Comparison of ENCODE assay signal across 32 cellular contexts in genomic region chr20:50810063-50810462, GRCh38. TPM values are rescaled to one million over a fixed set of nuclear protein-coding genes. Genes with fewer than 3 reads are reported as not detected.
DNase-seq lines count a peak whose midpoint lies in the region; ATAC-seq, FAIRE-seq and TF ChIP-seq lines count a peak whose summit lies in the region.
"Had no signal": no experiment of that assay in that cellular context is flagged by ENCODE, and none has a peak within 500 bp of the region (broad histone marks: within the 10 kb centered on the region; RNA-seq: fewer than 3 reads in every experiment).

No MANE protein-coding gene starts in this region.

- intact Hi-C loops in OCI-LY7 (cut with micrococcal nuclease; ENCODE audit: unreplicated experiment), result loop anchor here (5.0 kb wide), 1 partner anchor 572 kb away; no protein-coding TSS in a partner anchor
- intact Hi-C loops in HepG2 (cut with micrococcal nuclease; ENCODE audit: unreplicated experiment), result no loop called here

- CTCF ChIA-PET in OCI-LY7 (lab: Charles Lee; ENCODE audit: unreplicated experiment) (no interaction called here), HepG2 (lab: Yijun Ruan, JAX; ENCODE audit: low intra/inter-chr PET ratio, low total read pairs) (no interaction called here)

- BruUV-seq in OCI-LY7 (replicated peaks; lab: Mats Ljungman, UMichigan), result no TSS peak
- BruUV-seq in HepG2 (replicated peaks; lab: Mats Ljungman, UMichigan), result no TSS peak

- POLR2A ChIA-PET in OCI-LY7 (lab: Charles Lee) (interaction anchor here (15.6 kb wide), 1 partner anchor 11 kb away, joined by 230 read pairs; the partner anchor contains the start of gene BCAS4), HepG2 (lab: Yijun Ruan, JAX) (interaction anchor here (1.2 kb wide), 1 partner anchor 148 kb away, joined by 3 read pairs; the partner anchor contains the start of gene DPM1)

- H4K20me1 ChIP-seq in BLaER1 treated with 17β-estradiol and CSF1 and Interleukin-3, amounts not matched to agents 10 nM and 100 nM, result no peaks in the 10 kb centered on the region
- no peaks in the 10 kb centered on the region for H4K20me1 ChIP-seq in OCI-LY7 (ENCODE audit: insufficient read depth, low read length)
- H4K20me1 ChIP-seq in HepG2 (ENCODE audit: insufficient read depth, low read length), result no peaks in the 10 kb centered on the region

- H3K9me2 ChIP-seq in OCI-LY7 (ENCODE audit: insufficient read depth, low read length), result no peaks in the 10 kb centered on the region

- peaks cover 17 to 35% (median 31%) of the 10 kb centered on the region in 11 experiments; a peak in 21 of 22 replicates for H3K9me3 ChIP-seq in BLaER1 treated with 17β-estradiol and CSF1 and Interleukin-3, amounts not matched to agents 10 nM and 100 nM (replicated peaks in 1 of 11)
- H3K9me3 ChIP-seq in OCI-LY7 (ENCODE audit: low read length) (peaks cover 7% of the 10 kb centered on the region; the same call in 1 of the 2 replicates), HepG2 (ENCODE audit: low read length) (no peaks in the 10 kb centered on the region)
- H3K9me3 ChIP-seq: adrenal gland, body of pancreas, esophagus squamous epithelium, heart left ventricle had no signal

- ATAC-seq in GM19397 (IDR thresholded peaks at IDR 0.05; ENCODE audit: unreplicated experiment) (no peak), HepG2 (no peak)
- ATAC-seq: activated T-cell treated with anti-CD3 and anti-CD28 coated beads, Interleukin-2, amount 50 U/mL, for 4 hours; body of pancreas; heart left ventricle; natural killer cell had no signal

- H3K4me2 ChIP-seq in BLaER1 treated with 17β-estradiol and CSF1 and Interleukin-3, amounts not matched to agents 10 nM and 100 nM, result peak overlapping the region; percentile 45 to 90 (median 70)
- H3K4me2 ChIP-seq in OCI-LY7 (ENCODE audit: low read length), result peak overlapping the region; percentile 75
- H3K4me2 ChIP-seq in HepG2 (ENCODE audit: low read depth, low read length), result no peak overlapping the region

- peak overlapping the region in 9 of 10 experiments; percentile 8 to 42 (median 29); a peak in 10 of 20 replicates for H3K4me3 ChIP-seq in BLaER1 treated with 17β-estradiol and CSF1 and Interleukin-3, amounts not matched to agents 10 nM and 100 nM
- H3K4me3 ChIP-seq in GM12864 (ENCODE audit: low read depth, low read length), result peak overlapping the region; percentile 37; the same call in 1 of the 2 replicates
- peak overlapping the region; percentile 56 for H3K4me3 ChIP-seq in OCI-LY7 (ENCODE audit: low read depth, low read length, poor library complexity, severe bottlenecking)
- no peak overlapping the region for H3K4me3 ChIP-seq in fibroblast of mammary gland (ENCODE audit: control insufficient read depth, low read depth, low read length)
- no peak overlapping the region for H3K4me3 ChIP-seq in HepG2 (replicated peaks in 1 of 3; ENCODE audit: insufficient read depth in 1 of 3, low read depth in 2 of 3, low read length in 3 of 3)
- H3K4me3 ChIP-seq: adrenal gland, body of pancreas, esophagus squamous epithelium, heart left ventricle had no signal

- in situ Hi-C loops in HepG2 (cut with HindIII; ENCODE audit: extremely low pct_ligation_motif_present, low pct_unique_long_range_greater_than_20kb), result no loop called here

- TF ChIP-seq EP300 in HepG2 (IDR thresholded peaks at IDR 0.05; ENCODE audit: low read depth in 2 of 2, low read length in 2 of 2), result no peak
- no peak for TF ChIP-seq EP300 in HepG2 (CRISPR knock-in tag; IDR thresholded peaks at IDR 0.05; ENCODE audit: borderline replicate concordance)

- peaks cover 0 to 30% (median 9%) of the 10 kb centered on the region in 11 experiments; a peak in 14 of 22 replicates for H3K36me3 ChIP-seq in BLaER1 treated with 17β-estradiol and CSF1 and Interleukin-3, amounts not matched to agents 10 nM and 100 nM
- H3K36me3 ChIP-seq in OCI-LY7 (ENCODE audit: insufficient read depth, low read length) (peaks cover 41% of the 10 kb centered on the region), HepG2 (replicated peaks in 1 of 2; ENCODE audit: control insufficient read depth in 1 of 2, insufficient read depth in 2 of 2, low read length in 2 of 2) (no peaks in the 10 kb centered on the region)
- H3K36me3 ChIP-seq: adrenal gland, esophagus squamous epithelium, heart left ventricle had no signal

- DNase-seq in GM12864 (ENCODE audit: low read depth), result no peak
- peak; percentile 38 for DNase-seq in OCI-LY7 (ENCODE audit: low spot score)
- DNase-seq in fibroblast of mammary gland (ENCODE audit: low read depth), result peak; percentile 37
- DNase-seq in HepG2 (ENCODE audit: low spot score), result no peak
- DNase-seq in activated CD4-positive, alpha-beta T cell treated with anti-CD3 and anti-CD28 coated beads for 48 hours, result no peak
- DNase-seq in T1000 (lab: John Stamatoyannopoulos, UW), result no peak
- DNase-seq: activated CD4-positive, alpha-beta T cell treated with anti-CD3 and anti-CD28 coated beads, Interleukin-2, amount 10 ng/mL, durations not matched to agents 7 days and 5 days; activated gamma-delta T cell treated with Interleukin-2 at 50 U/mL for 16 hours; activated T-cell treated with anti-CD3 and anti-CD28 coated beads, Interleukin-2, amount 50 U/mL, for 4 hours; adrenal gland; AML-193; body of pancreas; dermis blood vessel endothelial cell; DMS153; esophagus squamous epithelium; foreskin melanocyte; HCEC 1CT; heart left ventricle; natural killer cell; NCI-H146; NCI-H2107; NCI-H748 treated with DMSO at 0.1 percent for 48 hours; SIG-M5; stimulated activated CD4-positive, alpha-beta T cell treated with anti-CD3 and anti-CD28 coated beads, Interleukin-4, amount 100 ng/mL, for 24 hours; T-helper 9 cell; trophoblast cell had no signal

- H3K79me2 ChIP-seq in OCI-LY7 (ENCODE audit: insufficient read depth, low read depth, low read length) (peaks cover 99% of the 10 kb centered on the region), HepG2 (ENCODE audit: insufficient read depth, low read length) (no peaks in the 10 kb centered on the region)

- H2AFZ ChIP-seq in OCI-LY7 (ENCODE audit: low read length) (no peak overlapping the region), HepG2 (ENCODE audit: low read length) (no peak overlapping the region)

- peak overlapping the region in 10 of 11 experiments; percentile 31 to 97 (median 62); a peak in 20 of 22 replicates for H3K27ac ChIP-seq in BLaER1 treated with 17β-estradiol and CSF1 and Interleukin-3, amounts not matched to agents 10 nM and 100 nM
- H3K27ac ChIP-seq in OCI-LY7 (ENCODE audit: low read depth, low read length, poor library complexity, severe bottlenecking) (peak overlapping the region; percentile 97), HepG2 (ENCODE audit: extremely low read length, insufficient read depth, low read length) (no peak overlapping the region)
- H3K27ac ChIP-seq: adrenal gland, body of pancreas, esophagus squamous epithelium, heart left ventricle, HL-60, VCaP had no signal

- H3K9ac ChIP-seq in BLaER1 treated with 17β-estradiol and CSF1 and Interleukin-3, amounts not matched to agents 10 nM and 100 nM, result peak overlapping the region; percentile 8 to 64 (median 47); a peak in 13 of 22 replicates
- no peak overlapping the region for H3K9ac ChIP-seq in HepG2 (ENCODE audit: insufficient read depth, low read depth, low read length)

- H3K4me1 ChIP-seq in BLaER1 treated with 17β-estradiol and CSF1 and Interleukin-3, amounts not matched to agents 10 nM and 100 nM, result peaks cover 44 to 76% (median 68%) of the 10 kb centered on the region in 10 experiments
- H3K4me1 ChIP-seq in OCI-LY7 (ENCODE audit: insufficient read depth, low read length, poor library complexity, severe bottlenecking), result peaks cover 100% of the 10 kb centered on the region
- H3K4me1 ChIP-seq in HepG2 (ENCODE audit: insufficient read depth, low read length), result peaks cover 4% of the 10 kb centered on the region
- H3K4me1 ChIP-seq: adrenal gland, body of pancreas had no signal

- no peak for TF ChIP-seq POLR2A in HepG2 (IDR thresholded peaks at IDR 0.05; ENCODE audit: insufficient read depth in 1 of 2, low read depth in 2 of 2, low read length in 2 of 2)

- 46% methylated on average over 4 of the region's 4 CpGs for WGBS in HepG2 (ENCODE audit: low lambda C conversion rate)

- no peak for TF ChIP-seq CTCF in GM12864 (IDR thresholded peaks at IDR 0.05; ENCODE audit: low read depth, low read length, missing control alignments)
- no peak for TF ChIP-seq CTCF in OCI-LY7 (conservative IDR thresholded peaks at IDR 0.05; ENCODE audit: low read length)
- no peak for TF ChIP-seq CTCF in fibroblast of mammary gland (conservative IDR thresholded peaks at IDR 0.05; ENCODE audit: control insufficient read depth, insufficient read depth, low read depth, low read length)
- no peak for TF ChIP-seq CTCF in HepG2 (CRISPR knock-in tag; IDR thresholded peaks at IDR 0.05)

- H3K27me3 ChIP-seq in BLaER1 treated with 17β-estradiol and CSF1 and Interleukin-3, amounts not matched to agents 10 nM and 100 nM, result no peaks in the 10 kb centered on the region
- H3K27me3 ChIP-seq in HepG2 (ENCODE audit: control insufficient read depth in 1 of 2, insufficient read depth in 2 of 2, low read length in 2 of 2), result no peaks in the 10 kb centered on the region
- H3K27me3 ChIP-seq: adrenal gland, body of pancreas, esophagus squamous epithelium, heart left ventricle had no signal

- no peak for FAIRE-seq in HepG2 (lab: Jason Lieb, UNC)
- FAIRE-seq: kidney, RCC 7860 had no signal

- no peak for TF ChIP-seq RAD21 in HepG2 (CRISPR knock-in tag; IDR thresholded peaks at IDR 0.05)

RNA-seq across cellular contexts. Expression of gene BCAS4, which starts 15.2 kb away (rescaled TPM):
- 128 and 181 TPM in 2 replicates for total RNA-seq in OCI-LY7 (2014; rRNA removed; shearing (Covaris generic))
- total RNA-seq in OCI-LY7 (2022) (166 and 173 TPM in 2 replicates), HepG2 (2016; rRNA removed; fragmentation: Illumina TruSeq; extraction: Trizol) (5.9 and 7.2 TPM in 2 replicates)
- total RNA-seq in HepG2 (2016; cell fraction: cytosol; rRNA removed; fragmentation: Illumina TruSeq; extraction: Trizol; ENCODE audit: low read depth), result 3.6 and 4.1 TPM in 2 replicates
- 7.0 and 8.2 TPM in 2 replicates for total RNA-seq in HepG2 (2016; cell fraction: insoluble cytoplasmic fraction; rRNA removed; fragmentation: Illumina TruSeq; extraction: Trizol)
- 6.0 and 7.8 TPM in 2 replicates for total RNA-seq in HepG2 (2016; cell fraction: membrane; rRNA removed; fragmentation: Illumina TruSeq; extraction: Trizol)
- total RNA-seq in HepG2 (2016; cell fraction: nucleus; rRNA removed; fragmentation: Illumina TruSeq; extraction: Trizol), result 3.0 and 4.1 TPM in 2 replicates
- 7.9 and 8.0 TPM in 2 replicates for polyA plus RNA-seq in HepG2 (2011; rRNA removed)
- 6.7 and 10.5 TPM in 2 replicates for polyA plus RNA-seq in HepG2 (2011; cell fraction: cytosol; rRNA removed)
- polyA plus RNA-seq in HepG2 (2011; cell fraction: nucleus; rRNA removed), result 4.6 and 7.3 TPM in 2 replicates
- 3.8 and 5.2 TPM in 2 replicates for polyA plus RNA-seq in HepG2 (2012)
- polyA plus RNA-seq in HepG2 (2016; cell fraction: cytosol; fragmentation: Illumina TruSeq; extraction: Trizol; ENCODE audit: low read depth), result 6.8 and 7.0 TPM in 2 replicates
- polyA plus RNA-seq in HepG2 (2016; cell fraction: insoluble cytoplasmic fraction; fragmentation: Illumina TruSeq; extraction: Trizol; ENCODE audit: low read depth), result 6.9 and 7.1 TPM in 2 replicates
- polyA plus RNA-seq in HepG2 (2016; cell fraction: membrane; fragmentation: Illumina TruSeq; extraction: Trizol; ENCODE audit: low read depth), result 5.1 and 6.4 TPM in 2 replicates
- polyA plus RNA-seq in HepG2 (2016; cell fraction: nucleus; fragmentation: Illumina TruSeq; extraction: Trizol; ENCODE audit: insufficient read depth, low read depth), result 3.6 and 6.6 TPM in 2 replicates
- 0.07 and 10.0 TPM in 2 replicates for polyA minus RNA-seq in HepG2 (2011; rRNA and poly(A)+ RNA removed; ENCODE audit: low replicate concordance)
- polyA minus RNA-seq in HepG2 (2011; cell fraction: cytosol; rRNA and poly(A)+ RNA removed), result 2.9 and 4.1 TPM in 2 replicates
- 2.9 and 4.1 TPM in 2 replicates for polyA minus RNA-seq in HepG2 (2011; cell fraction: nucleus; rRNA and poly(A)+ RNA removed)

Comparison
In these comparisons a context has a peak if more than half of its experiments do, and no peak if none do; other contexts are left out.
1. H3K4me3 ChIP-seq: peak in BLaER1 treated with 17β-estradiol and CSF1 and Interleukin-3, amounts not matched to agents 10 nM and 100 nM (9 of 10), GM12864 (single experiment) and OCI-LY7 (single experiment); none in fibroblast of mammary gland (single experiment) and HepG2 (0 of 3).
2. DNase-seq: peak in OCI-LY7 (single experiment) and fibroblast of mammary gland (single experiment); none in GM12864 (single experiment), HepG2 (single experiment), activated CD4-positive, alpha-beta T cell treated with anti-CD3 and anti-CD28 coated beads for 48 hours (single experiment) and T1000 (single experiment).
3. RNA of gene BCAS4, which starts 15.2 kb away (total RNA-seq): 128 to 181 TPM in OCI-LY7; 3.0 to 8.2 TPM in HepG2; every median in the first group is over 10 times any median in the second.